ENCODE assay signal across 8 cellular contexts in genomic region chr3:69084326-69084667, GRCh38.
DNase-seq lines count a peak whose midpoint lies in the region; ATAC-seq, FAIRE-seq and TF ChIP-seq lines count a peak whose summit lies in the region.

No MANE protein-coding gene starts in this region.

- H3K36me3 Mint-ChIP-seq in stimulated activated effector memory CD8-positive, alpha-beta T cell treated with anti-CD3 and anti-CD28 coated beads, Interleukin-12 subunit alpha, Interleukin-12 subunit beta, amount 100 ng/mL, for 72 hours: peaks cover 50% of the 10 kb centered on the region

- no peak for TF ChIP-seq CTCF in DOHH2 (IDR thresholded peaks at IDR 0.05; ENCODE audit: low read depth, low read length, poor library complexity, severe bottlenecking)

- H3K4me2 ChIP-seq in DOHH2 (ENCODE audit: low read length): peak overlapping the region; percentile 95

- no peaks in the 10 kb centered on the region for H3K9me3 Mint-ChIP-seq in stimulated activated effector memory CD8-positive, alpha-beta T cell treated with anti-CD3 and anti-CD28 coated beads, Interleukin-12 subunit alpha, Interleukin-12 subunit beta, amount 100 ng/mL, for 72 hours

- H3K4me3 ChIP-seq in DOHH2 (ENCODE audit: low read length) (peak overlapping the region; percentile 92), iPS-18a (ENCODE audit: low read length) (peak overlapping the region; percentile 89)

- H3K27ac Mint-ChIP-seq in stimulated activated effector memory CD8-positive, alpha-beta T cell treated with anti-CD3 and anti-CD28 coated beads, Interleukin-12 subunit alpha, Interleukin-12 subunit beta, amount 100 ng/mL, for 72 hours: peak overlapping the region; percentile 93

- H3K27ac ChIP-seq in DOHH2 (ENCODE audit: low read depth, low read length) (peak overlapping the region; percentile 88), iPS-18a (ENCODE audit: low read length) (no peak overlapping the region)

- H3K9me3 ChIP-seq in DOHH2 (ENCODE audit: control insufficient read depth, insufficient read depth, low read length) (no peaks in the 10 kb centered on the region), iPS-18a (ENCODE audit: control insufficient read depth, low read depth, low read length) (no peaks in the 10 kb centered on the region)

- ATAC-seq in HG03565 (IDR thresholded peaks at IDR 0.05; ENCODE audit: unreplicated experiment): peak; percentile 0
- no peak for ATAC-seq in stimulated activated effector memory CD8-positive, alpha-beta T cell treated with anti-CD3 and anti-CD28 coated beads, Interleukin-12 subunit alpha, Interleukin-12 subunit beta, amount 100 ng/mL, for 72 hours
- ATAC-seq in HG02885 (IDR thresholded peaks at IDR 0.05; ENCODE audit: poor library complexity, unreplicated experiment): no peak

- no peak for FAIRE-seq in GM19239 (lab: Jason Lieb, UNC)

- H3K4me1 Mint-ChIP-seq in stimulated activated effector memory CD8-positive, alpha-beta T cell treated with anti-CD3 and anti-CD28 coated beads, Interleukin-12 subunit alpha, Interleukin-12 subunit beta, amount 100 ng/mL, for 72 hours: peaks cover 50% of the 10 kb centered on the region

- H3K27me3 ChIP-seq in DOHH2 (ENCODE audit: control insufficient read depth, low read length) (no peaks in the 10 kb centered on the region), iPS-18a (ENCODE audit: control insufficient read depth, insufficient read depth, low read length) (no peaks in the 10 kb centered on the region)

- H3F3A ChIP-seq in DOHH2 (ENCODE audit: control insufficient read depth, insufficient read depth): peaks cover 30% of the 10 kb centered on the region

- H3K9ac ChIP-seq in iPS-18a (ENCODE audit: low read length): no peak overlapping the region

- peaks cover 76% of the 10 kb centered on the region for H3K4me1 ChIP-seq in DOHH2 (ENCODE audit: control insufficient read depth, low read length)
- H3K4me1 ChIP-seq in iPS-18a (ENCODE audit: control insufficient read depth, low read depth, low read length): peaks cover 11% of the 10 kb centered on the region

- H4K20me1 ChIP-seq in DOHH2 (ENCODE audit: control insufficient read depth, insufficient read depth, low read depth, low read length): no peaks in the 10 kb centered on the region

- H3K4me3 Mint-ChIP-seq in stimulated activated effector memory CD8-positive, alpha-beta T cell treated with anti-CD3 and anti-CD28 coated beads, Interleukin-12 subunit alpha, Interleukin-12 subunit beta, amount 100 ng/mL, for 72 hours: peak overlapping the region; percentile 89

- H3K9me2 ChIP-seq in DOHH2 (replicated peaks; ENCODE audit: control insufficient read depth, low read length): no peaks in the 10 kb centered on the region

- H3K79me2 ChIP-seq in DOHH2 (ENCODE audit: control insufficient read depth, low read length): peaks cover 39% of the 10 kb centered on the region

- DNase-seq in amniotic stem cell (lab: John Stamatoyannopoulos, UW) (peak; percentile 53), GOT3 (lab: John Stamatoyannopoulos, UW) (no peak), GM19239 (ENCODE audit: insufficient read length, low spot score) (no peak)
- DNase-seq in stimulated activated effector memory CD8-positive, alpha-beta T cell treated with anti-CD3 and anti-CD28 coated beads, Interleukin-12 subunit alpha, Interleukin-12 subunit beta, amount 100 ng/mL, for 72 hours (ENCODE audit: low spot score in 2 of 2): no peak

- H3K36me3 ChIP-seq in DOHH2 (ENCODE audit: control insufficient read depth, low read length): peaks cover 5% of the 10 kb centered on the region; the same call in 1 of the 2 replicates
- no peaks in the 10 kb centered on the region for H3K36me3 ChIP-seq in iPS-18a (ENCODE audit: control insufficient read depth, low read depth, low read length)
